In genomic region chr3:13626396-13626795, GRCh38 we compare ENCODE assay signal across 13 cellular contexts.
DNase-seq lines count a peak whose midpoint lies in the region; ATAC-seq and TF ChIP-seq lines count a peak whose summit lies in the region.
"Had no signal": no experiment of that assay in that cellular context is flagged by ENCODE, and none has a peak within 500 bp of the region (broad histone marks: within the 10 kb centered on the region; RNA-seq: fewer than 3 reads in every experiment).

No MANE protein-coding gene starts in this region.

- no peaks in the 10 kb centered on the region for H3K9me3 ChIP-seq in spleen

- H3K36me3 Mint-ChIP-seq in WTC11 = no peaks in the 10 kb centered on the region
- H3K36me3 Mint-ChIP-seq: CD14-positive monocyte had no signal

- no peaks in the 10 kb centered on the region for H3K9me3 Mint-ChIP-seq in WTC11
- H3K9me3 Mint-ChIP-seq: CD14-positive monocyte; CD8-positive, alpha-beta T cell had no signal

- peaks cover 0 to 7% (median 0%) of the 10 kb centered on the region in 6 donors for H3K4me1 ChIP-seq in spleen

- no peak overlapping the region for H3K4me3 Mint-ChIP-seq in WTC11
- H3K4me3 Mint-ChIP-seq: CD14-positive monocyte; CD8-positive, alpha-beta T cell had no signal

- H3K27me3 Mint-ChIP-seq in WTC11 (ENCODE audit: low read depth) = no peaks in the 10 kb centered on the region

- no peak for TF ChIP-seq POLR2A in spleen (IDR thresholded peaks at IDR 0.05)

- H3K27me3 ChIP-seq in H7 (ENCODE audit: control insufficient read depth, insufficient read depth, low read length) (no peaks in the 10 kb centered on the region), spleen (replicated peaks in 1 of 7) (no peaks in the 10 kb centered on the region)

- no peak overlapping the region for H3K27ac ChIP-seq in spleen

- intact Hi-C loops in spleen (cut with DNase I; ENCODE audit: low total_unique reads) = no loop called here

- CTCF ChIA-PET in WTC11 (lab: Charles Lee) = interaction anchor here (0.6 to 1.3 kb wide), 4 partner anchors 22 to 758 kb away, joined by 3 to 7 read pairs (median 4); no protein-coding TSS in a partner anchor

- H3K27ac Mint-ChIP-seq in WTC11 = no peak overlapping the region
- H3K27ac Mint-ChIP-seq: CD14-positive monocyte had no signal

- 86 to 97% (median 90%) methylated on average over 11 to 12 of the region's 12 CpGs for WGBS in spleen, 5 donors

- H3K36me3 ChIP-seq in H7 (replicated peaks; ENCODE audit: control insufficient read depth, insufficient read depth, low read length) (no peaks in the 10 kb centered on the region), spleen (peaks cover 0 to 17% (median 0%) of the 10 kb centered on the region in 6 donors)

- DNase-seq in H7 (peak; percentile 89), WTC11 (ENCODE audit: low spot score) (peak; percentile 29), iPS-NIHi7 (ENCODE audit: extremely low spot score) (peak; percentile 61), spleen (peak; percentile 61), NCI-H345 (lab: John Stamatoyannopoulos, UW) (no peak), DMS53 (lab: John Stamatoyannopoulos, UW) (no peak), LoVo (ENCODE audit: low spot score) (no peak)
- DNase-seq: CD8-positive, alpha-beta T cell; COR-L47; DMS153; DND-41; GDM1 had no signal

- POLR2A ChIA-PET in WTC11 (lab: Charles Lee) = no interaction called here

- TF ChIP-seq CTCF in WTC11 (IDR thresholded peaks at IDR 0.05) = no peak
- no peak for TF ChIP-seq CTCF in spleen (IDR thresholded peaks at IDR 0.05 in 8 of 11, conservative IDR thresholded peaks at IDR 0.05 in 3 of 11)

- no peak for ATAC-seq in WTC11
- ATAC-seq: CD8-positive, alpha-beta T cell had no signal

- no peaks in the 10 kb centered on the region for H3K4me1 Mint-ChIP-seq in WTC11
- H3K4me1 Mint-ChIP-seq: CD14-positive monocyte had no signal

- H3K4me3 ChIP-seq in H7 (ENCODE audit: insufficient read depth, low read depth, low read length) (no peak overlapping the region), spleen (no peak overlapping the region)

TF ChIP-seq in WTC11, 78 proteins besides CTCF, POLR2A, EP300 and RAD21:
- TF ChIP-seq TP53 (CRISPR knock-in tag; IDR thresholded peaks at IDR 0.05) (no peak), CREB1 (CRISPR knock-in tag; IDR thresholded peaks at IDR 0.05) (no peak), SMAD3 (CRISPR knock-in tag; IDR thresholded peaks at IDR 0.05; ENCODE audit: borderline replicate concordance) (no peak), CBFB (CRISPR knock-in tag; IDR thresholded peaks at IDR 0.05; ENCODE audit: low read depth) (no peak), AFF4 (CRISPR knock-in tag; IDR thresholded peaks at IDR 0.05; ENCODE audit: borderline replicate concordance) (no peak), ZNF423 (CRISPR knock-in tag; IDR thresholded peaks at IDR 0.05) (no peak), EMX1 (CRISPR knock-in tag; IDR thresholded peaks at IDR 0.05) (no peak), FOXK1 (CRISPR knock-in tag; IDR thresholded peaks at IDR 0.05) (no peak), FOXP4 (CRISPR knock-in tag; IDR thresholded peaks at IDR 0.05) (no peak), ATF1 (CRISPR knock-in tag; IDR thresholded peaks at IDR 0.05) (no peak), AR (CRISPR knock-in tag; IDR thresholded peaks at IDR 0.05) (no peak), ZSCAN18 (CRISPR knock-in tag; IDR thresholded peaks at IDR 0.05) (no peak), ZBTB21 (CRISPR knock-in tag; IDR thresholded peaks at IDR 0.05; ENCODE audit: borderline replicate concordance) (no peak), PREB (CRISPR knock-in tag; IDR thresholded peaks at IDR 0.05; ENCODE audit: borderline replicate concordance) (no peak)

Comparison
In these comparisons a context has a peak if more than half of its experiments do, and no peak if none do; other contexts are left out.
1. DNase-seq: peak in H7 (single experiment), WTC11 (single experiment), iPS-NIHi7 (single experiment) and spleen (single experiment); none in NCI-H345 (single experiment), DMS53 (single experiment) and LoVo (single experiment).